ENCODE assay signal across 1 cellular context in the genomic region with DNA sequence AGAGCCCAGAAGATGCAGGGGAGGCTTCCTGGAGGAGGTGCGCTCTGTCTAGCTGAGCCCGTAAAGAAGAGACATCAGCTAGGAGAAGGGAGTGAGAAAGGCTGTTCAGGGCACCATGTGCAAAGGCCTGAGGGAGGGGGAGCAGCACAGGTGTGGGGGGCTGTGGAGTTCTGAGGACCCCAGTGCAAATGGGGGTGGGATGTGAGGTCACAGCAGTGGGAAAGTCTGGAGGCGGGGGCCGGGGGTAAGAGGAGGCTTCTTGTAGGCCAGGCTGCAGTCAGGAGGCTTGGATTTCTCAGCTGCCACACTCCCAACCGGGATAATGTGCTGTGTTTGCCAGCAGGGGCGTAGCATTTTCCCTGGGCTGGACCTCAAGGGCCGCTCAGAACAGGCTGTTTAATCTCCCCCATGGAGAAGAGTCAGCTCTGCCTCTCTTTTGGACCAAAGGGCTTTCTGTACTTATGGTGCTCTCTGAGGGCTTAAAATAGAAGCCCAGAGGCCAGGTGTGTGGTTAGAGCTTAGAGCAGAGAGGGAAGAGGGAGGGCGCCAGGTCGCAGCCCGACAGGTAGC.
TF ChIP-seq lines count a peak whose summit lies in the region.

No MANE protein-coding gene starts in this region.

TF ChIP-seq in GM23338, 12 proteins besides CTCF, POLR2A, EP300 and RAD21 (continued from another document):
- TF ChIP-seq, protein P1, sequence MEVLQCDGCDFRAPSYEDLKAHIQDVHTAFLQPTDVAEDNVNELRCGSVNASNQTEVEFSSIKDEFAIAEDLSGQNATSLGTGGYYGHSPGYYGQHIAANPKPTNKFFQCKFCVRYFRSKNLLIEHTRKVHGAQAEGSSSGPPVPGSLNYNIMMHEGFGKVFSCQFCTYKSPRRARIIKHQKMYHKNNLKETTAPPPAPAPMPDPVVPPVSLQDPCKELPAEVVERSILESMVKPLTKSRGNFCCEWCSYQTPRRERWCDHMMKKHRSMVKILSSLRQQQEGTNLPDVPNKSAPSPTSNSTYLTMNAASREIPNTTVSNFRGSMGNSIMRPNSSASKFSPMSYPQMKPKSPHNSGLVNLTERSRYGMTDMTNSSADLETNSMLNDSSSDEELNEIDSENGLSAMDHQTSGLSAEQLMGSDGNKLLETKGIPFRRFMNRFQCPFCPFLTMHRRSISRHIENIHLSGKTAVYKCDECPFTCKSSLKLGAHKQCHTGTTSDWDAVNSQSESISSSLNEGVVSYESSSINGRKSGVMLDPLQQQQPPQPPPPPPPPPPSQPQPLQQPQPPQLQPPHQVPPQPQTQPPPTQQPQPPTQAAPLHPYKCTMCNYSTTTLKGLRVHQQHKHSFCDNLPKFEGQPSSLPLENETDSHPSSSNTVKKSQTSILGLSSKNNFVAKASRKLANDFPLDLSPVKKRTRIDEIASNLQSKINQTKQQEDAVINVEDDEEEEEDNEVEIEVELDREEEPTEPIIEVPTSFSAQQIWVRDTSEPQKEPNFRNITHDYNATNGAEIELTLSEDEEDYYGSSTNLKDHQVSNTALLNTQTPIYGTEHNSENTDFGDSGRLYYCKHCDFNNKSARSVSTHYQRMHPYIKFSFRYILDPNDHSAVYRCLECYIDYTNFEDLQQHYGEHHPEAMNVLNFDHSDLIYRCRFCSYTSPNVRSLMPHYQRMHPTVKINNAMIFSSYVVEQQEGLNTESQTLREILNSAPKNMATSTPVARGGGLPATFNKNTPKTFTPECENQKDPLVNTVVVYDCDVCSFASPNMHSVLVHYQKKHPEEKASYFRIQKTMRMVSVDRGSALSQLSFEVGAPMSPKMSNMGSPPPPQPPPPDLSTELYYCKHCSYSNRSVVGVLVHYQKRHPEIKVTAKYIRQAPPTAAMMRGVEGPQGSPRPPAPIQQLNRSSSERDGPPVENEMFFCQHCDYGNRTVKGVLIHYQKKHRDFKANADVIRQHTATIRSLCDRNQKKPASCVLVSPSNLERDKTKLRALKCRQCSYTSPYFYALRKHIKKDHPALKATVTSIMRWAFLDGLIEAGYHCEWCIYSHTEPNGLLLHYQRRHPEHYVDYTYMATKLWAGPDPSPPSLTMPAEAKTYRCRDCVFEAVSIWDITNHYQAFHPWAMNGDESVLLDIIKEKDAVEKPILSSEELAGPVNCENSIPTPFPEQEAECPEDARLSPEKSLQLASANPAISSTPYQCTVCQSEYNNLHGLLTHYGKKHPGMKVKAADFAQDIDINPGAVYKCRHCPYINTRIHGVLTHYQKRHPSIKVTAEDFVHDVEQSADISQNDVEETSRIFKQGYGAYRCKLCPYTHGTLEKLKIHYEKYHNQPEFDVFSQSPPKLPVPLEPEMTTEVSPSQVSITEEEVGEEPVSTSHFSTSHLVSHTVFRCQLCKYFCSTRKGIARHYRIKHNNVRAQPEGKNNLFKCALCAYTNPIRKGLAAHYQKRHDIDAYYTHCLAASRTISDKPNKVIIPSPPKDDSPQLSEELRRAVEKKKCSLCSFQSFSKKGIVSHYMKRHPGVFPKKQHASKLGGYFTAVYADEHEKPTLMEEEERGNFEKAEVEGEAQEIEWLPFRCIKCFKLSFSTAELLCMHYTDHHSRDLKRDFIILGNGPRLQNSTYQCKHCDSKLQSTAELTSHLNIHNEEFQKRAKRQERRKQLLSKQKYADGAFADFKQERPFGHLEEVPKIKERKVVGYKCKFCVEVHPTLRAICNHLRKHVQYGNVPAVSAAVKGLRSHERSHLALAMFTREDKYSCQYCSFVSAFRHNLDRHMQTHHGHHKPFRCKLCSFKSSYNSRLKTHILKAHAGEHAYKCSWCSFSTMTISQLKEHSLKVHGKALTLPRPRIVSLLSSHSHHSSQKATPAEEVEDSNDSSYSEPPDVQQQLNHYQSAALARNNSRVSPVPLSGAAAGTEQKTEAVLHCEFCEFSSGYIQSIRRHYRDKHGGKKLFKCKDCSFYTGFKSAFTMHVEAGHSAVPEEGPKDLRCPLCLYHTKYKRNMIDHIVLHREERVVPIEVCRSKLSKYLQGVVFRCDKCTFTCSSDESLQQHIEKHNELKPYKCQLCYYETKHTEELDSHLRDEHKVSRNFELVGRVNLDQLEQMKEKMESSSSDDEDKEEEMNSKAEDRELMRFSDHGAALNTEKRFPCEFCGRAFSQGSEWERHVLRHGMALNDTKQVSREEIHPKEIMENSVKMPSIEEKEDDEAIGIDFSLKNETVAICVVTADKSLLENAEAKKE (CRISPR knock-in tag; IDR thresholded peaks at IDR 0.05) = no peak
- no peak for TF ChIP-seq CREB1 (CRISPR knock-in tag; IDR thresholded peaks at IDR 0.05; ENCODE audit: low read depth)
- TF ChIP-seq ZNF331 (CRISPR knock-in tag; IDR thresholded peaks at IDR 0.05; ENCODE audit: low read depth) = no peak
- no peak for TF ChIP-seq EZH2 (IDR thresholded peaks at IDR 0.05; ENCODE audit: low read depth, unreplicated experiment)
- no peak for TF ChIP-seq STAT1 (IDR thresholded peaks at IDR 0.05; ENCODE audit: unreplicated experiment)
